ENCODE assay signal across 2 cellular contexts in genomic region chr1:23558140-23558871, GRCh38.
TF ChIP-seq lines count a peak whose summit lies in the region.

No MANE protein-coding gene starts in this region.

TF ChIP-seq in HEK293, 187 proteins besides CTCF, POLR2A, EP300 and RAD21 (continues in another document):
- TF ChIP-seq ZNF280C (tag by site-specific recombination; IDR thresholded peaks at IDR 0.05): no peak
- no peak for TF ChIP-seq ZNF211 (tag by site-specific recombination; IDR thresholded peaks at IDR 0.05; ENCODE audit: low read depth)
- TF ChIP-seq ZNF366 (tag by site-specific recombination; conservative IDR thresholded peaks at IDR 0.05): peak; percentile 66
- TF ChIP-seq KLF16 (tag by site-specific recombination; IDR thresholded peaks at IDR 0.05): peak; percentile 69
- TF ChIP-seq ZBTB6 (tag by site-specific recombination; IDR thresholded peaks at IDR 0.05): peak; percentile 38; the same call in 1 of the 2 replicates
- TF ChIP-seq ZSCAN16 (tag by site-specific recombination; IDR thresholded peaks at IDR 0.05): 0 out of 2 replicates have a peak, but pooled peaks have one; percentile 22
- TF ChIP-seq INSM2 (tag by site-specific recombination; IDR thresholded peaks at IDR 0.05): peak; percentile 57; the same call in 1 of the 2 replicates
- no peak for TF ChIP-seq ZNF677 (tag by site-specific recombination; IDR thresholded peaks at IDR 0.05)
- TF ChIP-seq SP2 (tag by site-specific recombination; IDR thresholded peaks at IDR 0.05): peak; percentile 89
- TF ChIP-seq HIC1 (tag by site-specific recombination; IDR thresholded peaks at IDR 0.05): peak; percentile 98
- no peak for TF ChIP-seq ZNF768 (tag by site-specific recombination; IDR thresholded peaks at IDR 0.05)
- TF ChIP-seq ZEB2 (tag by site-specific recombination; IDR thresholded peaks at IDR 0.05): peak; percentile 87
- TF ChIP-seq BCL11A (tag by site-specific recombination; IDR thresholded peaks at IDR 0.05; ENCODE audit: low read depth): peak; percentile 80
- TF ChIP-seq PBX3 (CRISPR knock-in tag; IDR thresholded peaks at IDR 0.05): no peak
- TF ChIP-seq ZNF692 (tag by site-specific recombination; IDR thresholded peaks at IDR 0.05): peak; percentile 87
- no peak for TF ChIP-seq ZNF221 (tag by site-specific recombination; IDR thresholded peaks at IDR 0.05; ENCODE audit: borderline replicate concordance)
- peak; percentile 85 for TF ChIP-seq EGR2 (tag by site-specific recombination; IDR thresholded peaks at IDR 0.05; ENCODE audit: low read depth)
- no peak for TF ChIP-seq ZNF239 (tag by site-specific recombination; IDR thresholded peaks at IDR 0.05)

TF ChIP-seq in liver, 16 proteins besides CTCF, POLR2A, EP300 and RAD21:
- TF ChIP-seq REST (IDR thresholded peaks at IDR 0.05): no peak
- TF ChIP-seq HNF4G (IDR thresholded peaks at IDR 0.05): no peak
- TF ChIP-seq EGR1 (IDR thresholded peaks at IDR 0.05; ENCODE audit: low read depth in 2 of 2): no peak
- no peak for TF ChIP-seq HNF4A (conservative IDR thresholded peaks at IDR 0.05)
- no peak for TF ChIP-seq ZBTB33 (IDR thresholded peaks at IDR 0.05)
- no peak for TF ChIP-seq FOXA2 (IDR thresholded peaks at IDR 0.05)
- TF ChIP-seq FOXA1 (IDR thresholded peaks at IDR 0.05): no peak
- no peak for TF ChIP-seq GABPA (IDR thresholded peaks at IDR 0.05 in 1 of 2, conservative IDR thresholded peaks at IDR 0.05 in 1 of 2)
- TF ChIP-seq JUND (IDR thresholded peaks at IDR 0.05): no peak
- TF ChIP-seq YY1 (IDR thresholded peaks at IDR 0.05): no peak
TF ChIP-seq in liver: peak in this region for 0.
